Comparison of ENCODE assay signal across 23 cellular contexts in the genomic region with DNA sequence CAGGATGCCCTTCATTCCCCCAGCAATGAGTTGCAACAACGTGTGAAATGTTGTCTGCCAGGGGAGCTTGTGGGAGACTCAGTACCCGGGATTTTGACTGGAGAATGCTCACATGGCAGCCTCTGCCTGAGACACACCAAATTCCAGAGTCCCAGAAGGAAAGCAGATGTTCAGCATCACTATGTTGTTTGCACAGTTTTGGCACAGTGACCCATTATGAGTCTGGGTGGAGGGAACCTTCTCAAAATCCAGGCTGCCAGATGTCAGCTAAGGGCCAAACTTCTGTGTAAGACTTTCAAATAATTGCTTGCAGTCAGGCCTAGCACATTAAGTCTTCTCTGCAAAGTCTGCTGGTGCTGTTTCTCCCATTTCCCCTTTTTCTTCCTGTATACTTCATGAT.
DNase-seq lines count a peak whose midpoint lies in the region; ATAC-seq, FAIRE-seq and TF ChIP-seq lines count a peak whose summit lies in the region.
"Had no signal": no experiment of that assay in that cellular context is flagged by ENCODE, and none has a peak within 500 bp of the region (broad histone marks: within the 10 kb centered on the region; RNA-seq: fewer than 3 reads in every experiment).

No MANE protein-coding gene starts in this region.

- H3K4me3 ChIP-seq in right atrium auricular region (no peak overlapping the region), bronchial epithelial cell (ENCODE audit: low read depth, low read length) (no peak overlapping the region), HAP-1 (no peak overlapping the region)
- H3K4me3 ChIP-seq: GM23248, MG63, SK-N-MC had no signal

- FAIRE-seq in GM12891 (lab: Jason Lieb, UNC) (no peak), bronchial epithelial cell (lab: Jason Lieb, UNC) (peak; percentile 89)

- in situ Hi-C loops in HAP-1 (cut with MboI; ENCODE audit: low sequenced_read_pairs), result no loop called here

- H3K27ac ChIP-seq in right atrium auricular region, result no peak overlapping the region
- H3K27ac ChIP-seq: 22Rv1, GM23248, RWPE1, SK-N-MC had no signal

- no peak for TF ChIP-seq POLR2A in GM12891 (IDR thresholded peaks at IDR 0.05; ENCODE audit: low read depth, low read length)

- H3K36me3 ChIP-seq in right atrium auricular region (no peaks in the 10 kb centered on the region), bronchial epithelial cell (ENCODE audit: control insufficient read depth, insufficient read depth, low read length) (no peaks in the 10 kb centered on the region), HAP-1 (replicated peaks) (no peaks in the 10 kb centered on the region)
- H3K36me3 ChIP-seq: MG63 had no signal

- DNase-seq in Right ventricle myocardium inferior (ENCODE audit: missing footprints), result no peak
- no peak for DNase-seq in right atrium auricular region (ENCODE audit: low spot score)
- no peak for DNase-seq in GM12891 (ENCODE audit: insufficient read length, low spot score)
- DNase-seq in bronchial epithelial cell (ENCODE audit: low read depth), result no peak
- peak; percentile 42 for DNase-seq in mucosa of gallbladder (ENCODE audit: low spot score)
- no peak for DNase-seq in HAP-1 (ENCODE audit: low spot score in 2 of 2)
- DNase-seq in NCI-H524 (lab: John Stamatoyannopoulos, UW), result no peak
- DNase-seq: CD4-positive, CD25-positive, alpha-beta regulatory T cell; DMS153; DND-41; GM23248; H9; HFFc6; KBM-7; MG63; NCI-H2029; NCI-H446; NCI-H526; SIG-M5 had no signal

- H3K27me3 ChIP-seq in right atrium auricular region (no peaks in the 10 kb centered on the region), bronchial epithelial cell (ENCODE audit: control insufficient read depth, insufficient read depth, low read length) (no peaks in the 10 kb centered on the region), HAP-1 (ENCODE audit: low read depth) (no peaks in the 10 kb centered on the region)
- H3K27me3 ChIP-seq: MG63 had no signal

- TF ChIP-seq CTCF in right atrium auricular region (IDR thresholded peaks at IDR 0.05) (no peak), bronchial epithelial cell (IDR thresholded peaks at IDR 0.05; ENCODE audit: insufficient read depth, low read length, severe bottlenecking) (no peak)

- intact Hi-C loops in Right ventricle myocardium inferior (cut with DNase I), result no loop called here

- no peaks in the 10 kb centered on the region for H3K9me3 ChIP-seq in right atrium auricular region
- no peaks in the 10 kb centered on the region for H3K9me3 ChIP-seq in HAP-1
- H3K9me3 ChIP-seq: MG63 had no signal

- ATAC-seq in Right ventricle myocardium inferior (peak; percentile 70), GM18520 (IDR thresholded peaks at IDR 0.05; ENCODE audit: unreplicated experiment) (no peak)

- H3K4me1 ChIP-seq in right atrium auricular region (no peaks in the 10 kb centered on the region), HAP-1 (no peaks in the 10 kb centered on the region)

TF ChIP-seq in GM12891, 5 proteins besides CTCF, POLR2A, EP300 and RAD21:
- TF ChIP-seq SPI1 (IDR thresholded peaks at IDR 0.05; ENCODE audit: low read depth, low read length) (peak; percentile 38; the same call in 1 of the 2 replicates), POLR2AphosphoS5 (IDR thresholded peaks at IDR 0.05; ENCODE audit: low read depth, low read length) (no peak)
